1 cellular context compared by ENCODE assay signal in the genomic region with DNA sequence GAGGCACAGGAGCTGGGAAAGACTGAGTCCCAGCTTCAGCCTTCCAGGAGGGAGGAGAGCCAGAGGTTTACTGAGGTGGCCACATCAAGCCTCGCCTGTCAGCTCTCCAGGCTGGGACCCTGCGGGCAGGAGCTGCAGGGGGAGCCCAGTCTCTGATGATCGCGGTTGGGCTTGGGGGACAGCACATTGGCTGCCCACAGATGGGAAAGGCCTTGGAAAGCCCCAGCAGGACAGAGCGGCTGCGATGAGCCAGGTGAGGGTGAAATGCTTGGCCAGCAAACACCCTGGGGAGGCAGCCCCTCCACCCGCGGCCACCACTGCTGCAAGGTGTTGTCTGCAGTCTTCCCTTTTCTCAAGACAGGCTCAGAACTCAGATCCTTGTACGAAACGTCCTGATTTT.
TF ChIP-seq lines count a peak whose summit lies in the region.

No MANE protein-coding gene starts in this region.

TF ChIP-seq in GM23338, 12 proteins besides CTCF, POLR2A, EP300 and RAD21 (continued from another document):
- TF ChIP-seq, protein P1, sequence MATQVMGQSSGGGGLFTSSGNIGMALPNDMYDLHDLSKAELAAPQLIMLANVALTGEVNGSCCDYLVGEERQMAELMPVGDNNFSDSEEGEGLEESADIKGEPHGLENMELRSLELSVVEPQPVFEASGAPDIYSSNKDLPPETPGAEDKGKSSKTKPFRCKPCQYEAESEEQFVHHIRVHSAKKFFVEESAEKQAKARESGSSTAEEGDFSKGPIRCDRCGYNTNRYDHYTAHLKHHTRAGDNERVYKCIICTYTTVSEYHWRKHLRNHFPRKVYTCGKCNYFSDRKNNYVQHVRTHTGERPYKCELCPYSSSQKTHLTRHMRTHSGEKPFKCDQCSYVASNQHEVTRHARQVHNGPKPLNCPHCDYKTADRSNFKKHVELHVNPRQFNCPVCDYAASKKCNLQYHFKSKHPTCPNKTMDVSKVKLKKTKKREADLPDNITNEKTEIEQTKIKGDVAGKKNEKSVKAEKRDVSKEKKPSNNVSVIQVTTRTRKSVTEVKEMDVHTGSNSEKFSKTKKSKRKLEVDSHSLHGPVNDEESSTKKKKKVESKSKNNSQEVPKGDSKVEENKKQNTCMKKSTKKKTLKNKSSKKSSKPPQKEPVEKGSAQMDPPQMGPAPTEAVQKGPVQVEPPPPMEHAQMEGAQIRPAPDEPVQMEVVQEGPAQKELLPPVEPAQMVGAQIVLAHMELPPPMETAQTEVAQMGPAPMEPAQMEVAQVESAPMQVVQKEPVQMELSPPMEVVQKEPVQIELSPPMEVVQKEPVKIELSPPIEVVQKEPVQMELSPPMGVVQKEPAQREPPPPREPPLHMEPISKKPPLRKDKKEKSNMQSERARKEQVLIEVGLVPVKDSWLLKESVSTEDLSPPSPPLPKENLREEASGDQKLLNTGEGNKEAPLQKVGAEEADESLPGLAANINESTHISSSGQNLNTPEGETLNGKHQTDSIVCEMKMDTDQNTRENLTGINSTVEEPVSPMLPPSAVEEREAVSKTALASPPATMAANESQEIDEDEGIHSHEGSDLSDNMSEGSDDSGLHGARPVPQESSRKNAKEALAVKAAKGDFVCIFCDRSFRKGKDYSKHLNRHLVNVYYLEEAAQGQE (IDR thresholded peaks at IDR 0.05; ENCODE audit: unreplicated experiment), result no peak
- TF ChIP-seq, protein P2, sequence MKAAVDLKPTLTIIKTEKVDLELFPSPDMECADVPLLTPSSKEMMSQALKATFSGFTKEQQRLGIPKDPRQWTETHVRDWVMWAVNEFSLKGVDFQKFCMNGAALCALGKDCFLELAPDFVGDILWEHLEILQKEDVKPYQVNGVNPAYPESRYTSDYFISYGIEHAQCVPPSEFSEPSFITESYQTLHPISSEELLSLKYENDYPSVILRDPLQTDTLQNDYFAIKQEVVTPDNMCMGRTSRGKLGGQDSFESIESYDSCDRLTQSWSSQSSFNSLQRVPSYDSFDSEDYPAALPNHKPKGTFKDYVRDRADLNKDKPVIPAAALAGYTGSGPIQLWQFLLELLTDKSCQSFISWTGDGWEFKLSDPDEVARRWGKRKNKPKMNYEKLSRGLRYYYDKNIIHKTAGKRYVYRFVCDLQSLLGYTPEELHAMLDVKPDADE (IDR thresholded peaks at IDR 0.05), result no peak
- TF ChIP-seq NANOG (IDR thresholded peaks at IDR 0.05; ENCODE audit: borderline replicate concordance), result no peak
- TF ChIP-seq ZNF114 (CRISPR knock-in tag; IDR thresholded peaks at IDR 0.05), result no peak
- no peak for TF ChIP-seq ZNF331 (CRISPR knock-in tag; IDR thresholded peaks at IDR 0.05; ENCODE audit: low read depth)
- TF ChIP-seq, protein P3, sequence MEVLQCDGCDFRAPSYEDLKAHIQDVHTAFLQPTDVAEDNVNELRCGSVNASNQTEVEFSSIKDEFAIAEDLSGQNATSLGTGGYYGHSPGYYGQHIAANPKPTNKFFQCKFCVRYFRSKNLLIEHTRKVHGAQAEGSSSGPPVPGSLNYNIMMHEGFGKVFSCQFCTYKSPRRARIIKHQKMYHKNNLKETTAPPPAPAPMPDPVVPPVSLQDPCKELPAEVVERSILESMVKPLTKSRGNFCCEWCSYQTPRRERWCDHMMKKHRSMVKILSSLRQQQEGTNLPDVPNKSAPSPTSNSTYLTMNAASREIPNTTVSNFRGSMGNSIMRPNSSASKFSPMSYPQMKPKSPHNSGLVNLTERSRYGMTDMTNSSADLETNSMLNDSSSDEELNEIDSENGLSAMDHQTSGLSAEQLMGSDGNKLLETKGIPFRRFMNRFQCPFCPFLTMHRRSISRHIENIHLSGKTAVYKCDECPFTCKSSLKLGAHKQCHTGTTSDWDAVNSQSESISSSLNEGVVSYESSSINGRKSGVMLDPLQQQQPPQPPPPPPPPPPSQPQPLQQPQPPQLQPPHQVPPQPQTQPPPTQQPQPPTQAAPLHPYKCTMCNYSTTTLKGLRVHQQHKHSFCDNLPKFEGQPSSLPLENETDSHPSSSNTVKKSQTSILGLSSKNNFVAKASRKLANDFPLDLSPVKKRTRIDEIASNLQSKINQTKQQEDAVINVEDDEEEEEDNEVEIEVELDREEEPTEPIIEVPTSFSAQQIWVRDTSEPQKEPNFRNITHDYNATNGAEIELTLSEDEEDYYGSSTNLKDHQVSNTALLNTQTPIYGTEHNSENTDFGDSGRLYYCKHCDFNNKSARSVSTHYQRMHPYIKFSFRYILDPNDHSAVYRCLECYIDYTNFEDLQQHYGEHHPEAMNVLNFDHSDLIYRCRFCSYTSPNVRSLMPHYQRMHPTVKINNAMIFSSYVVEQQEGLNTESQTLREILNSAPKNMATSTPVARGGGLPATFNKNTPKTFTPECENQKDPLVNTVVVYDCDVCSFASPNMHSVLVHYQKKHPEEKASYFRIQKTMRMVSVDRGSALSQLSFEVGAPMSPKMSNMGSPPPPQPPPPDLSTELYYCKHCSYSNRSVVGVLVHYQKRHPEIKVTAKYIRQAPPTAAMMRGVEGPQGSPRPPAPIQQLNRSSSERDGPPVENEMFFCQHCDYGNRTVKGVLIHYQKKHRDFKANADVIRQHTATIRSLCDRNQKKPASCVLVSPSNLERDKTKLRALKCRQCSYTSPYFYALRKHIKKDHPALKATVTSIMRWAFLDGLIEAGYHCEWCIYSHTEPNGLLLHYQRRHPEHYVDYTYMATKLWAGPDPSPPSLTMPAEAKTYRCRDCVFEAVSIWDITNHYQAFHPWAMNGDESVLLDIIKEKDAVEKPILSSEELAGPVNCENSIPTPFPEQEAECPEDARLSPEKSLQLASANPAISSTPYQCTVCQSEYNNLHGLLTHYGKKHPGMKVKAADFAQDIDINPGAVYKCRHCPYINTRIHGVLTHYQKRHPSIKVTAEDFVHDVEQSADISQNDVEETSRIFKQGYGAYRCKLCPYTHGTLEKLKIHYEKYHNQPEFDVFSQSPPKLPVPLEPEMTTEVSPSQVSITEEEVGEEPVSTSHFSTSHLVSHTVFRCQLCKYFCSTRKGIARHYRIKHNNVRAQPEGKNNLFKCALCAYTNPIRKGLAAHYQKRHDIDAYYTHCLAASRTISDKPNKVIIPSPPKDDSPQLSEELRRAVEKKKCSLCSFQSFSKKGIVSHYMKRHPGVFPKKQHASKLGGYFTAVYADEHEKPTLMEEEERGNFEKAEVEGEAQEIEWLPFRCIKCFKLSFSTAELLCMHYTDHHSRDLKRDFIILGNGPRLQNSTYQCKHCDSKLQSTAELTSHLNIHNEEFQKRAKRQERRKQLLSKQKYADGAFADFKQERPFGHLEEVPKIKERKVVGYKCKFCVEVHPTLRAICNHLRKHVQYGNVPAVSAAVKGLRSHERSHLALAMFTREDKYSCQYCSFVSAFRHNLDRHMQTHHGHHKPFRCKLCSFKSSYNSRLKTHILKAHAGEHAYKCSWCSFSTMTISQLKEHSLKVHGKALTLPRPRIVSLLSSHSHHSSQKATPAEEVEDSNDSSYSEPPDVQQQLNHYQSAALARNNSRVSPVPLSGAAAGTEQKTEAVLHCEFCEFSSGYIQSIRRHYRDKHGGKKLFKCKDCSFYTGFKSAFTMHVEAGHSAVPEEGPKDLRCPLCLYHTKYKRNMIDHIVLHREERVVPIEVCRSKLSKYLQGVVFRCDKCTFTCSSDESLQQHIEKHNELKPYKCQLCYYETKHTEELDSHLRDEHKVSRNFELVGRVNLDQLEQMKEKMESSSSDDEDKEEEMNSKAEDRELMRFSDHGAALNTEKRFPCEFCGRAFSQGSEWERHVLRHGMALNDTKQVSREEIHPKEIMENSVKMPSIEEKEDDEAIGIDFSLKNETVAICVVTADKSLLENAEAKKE (CRISPR knock-in tag; IDR thresholded peaks at IDR 0.05), result no peak
